In the genomic region with DNA sequence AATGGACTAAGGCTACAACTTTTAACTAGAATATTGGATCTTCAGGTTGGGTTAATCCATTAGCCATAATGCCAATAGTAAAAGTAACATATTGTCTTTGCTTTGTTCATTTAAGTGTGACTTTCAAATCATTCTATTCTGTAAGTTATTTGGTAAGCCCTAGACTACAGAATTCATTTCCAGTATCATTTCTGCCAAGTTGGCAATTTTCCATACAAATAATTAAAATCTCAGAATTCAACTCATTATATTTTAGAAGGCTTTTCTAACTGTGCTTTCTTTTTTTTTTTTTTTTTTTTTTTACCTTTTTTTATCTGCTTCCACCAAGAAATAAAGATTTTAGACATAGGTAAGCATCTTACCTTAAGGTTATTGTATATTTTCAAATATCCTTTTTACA, we compare ENCODE assay signal across 20 cellular contexts.
DNase-seq lines count a peak whose midpoint lies in the region; ATAC-seq, FAIRE-seq and TF ChIP-seq lines count a peak whose summit lies in the region.
"Had no signal": no experiment of that assay in that cellular context is flagged by ENCODE, and none has a peak within 500 bp of the region (broad histone marks: within the 10 kb centered on the region; RNA-seq: fewer than 3 reads in every experiment).

No MANE protein-coding gene starts in this region.

- H3K27ac Mint-ChIP-seq in natural killer cell (no peak overlapping the region), immature natural killer cell (no peak overlapping the region)
- H3K27ac Mint-ChIP-seq: B cell; CD4-positive, CD25-positive, alpha-beta regulatory T cell; CD8-positive, alpha-beta T cell; GM23338; H9 had no signal

- FAIRE-seq in D721Med (lab: Jason Lieb, UNC) (peak; percentile 6), keratinocyte (lab: Jason Lieb, UNC) (peak; percentile 29)
- FAIRE-seq: GM12878 had no signal

- H3K9me3 ChIP-seq in keratinocyte (ENCODE audit: control insufficient read depth, low read depth, low read length), result peaks cover 6% of the 10 kb centered on the region
- H3K9me3 ChIP-seq: Caco-2 had no signal

- intact Hi-C loops in natural killer cell (cut with micrococcal nuclease), result no loop called here

- ATAC-seq in natural killer cell, result no peak
- ATAC-seq: CD8-positive, alpha-beta T cell; GM12878; GM23338; HCT116 had no signal

- DNase-seq in D721Med (ENCODE audit: insufficient read length, low spot score) (no peak), keratinocyte (ENCODE audit: low read depth, low spot score) (no peak), natural killer cell (no peak), immature natural killer cell (no peak)
- no peak for DNase-seq in effector CD4-positive, alpha-beta T cell
- DNase-seq: Caco-2; CD4-positive, CD25-positive, alpha-beta regulatory T cell; CD8-positive, alpha-beta T cell; DMS 273 treated with DMSO at 0.1 percent for 48 hours; DMS79; EL; GDM1; H9 had no signal

- H4K20me1 ChIP-seq in keratinocyte (ENCODE audit: control insufficient read depth, extremely low read depth, insufficient read depth, low read length), result no peaks in the 10 kb centered on the region
- H4K20me1 ChIP-seq: BLaER1 had no signal

- no peak overlapping the region for H2AFZ ChIP-seq in keratinocyte (ENCODE audit: control insufficient read depth, low read length)
- H2AFZ ChIP-seq: GM23338 had no signal

- no peaks in the 10 kb centered on the region for H3K36me3 ChIP-seq in keratinocyte (ENCODE audit: control insufficient read depth in 2 of 2, extremely low read depth in 1 of 2, insufficient read depth in 2 of 2, low read length in 2 of 2)
- H3K36me3 ChIP-seq: BLaER1 had no signal

- H3K27ac ChIP-seq in VCaP (peak overlapping the region; percentile 82), keratinocyte (ENCODE audit: control insufficient read depth, insufficient read depth, low read length) (no peak overlapping the region)
- H3K27ac ChIP-seq: BLaER1, C4-2B had no signal

- H3K9ac ChIP-seq in keratinocyte (ENCODE audit: control insufficient read depth, extremely low read depth, insufficient read depth, low read length), result no peak overlapping the region
- H3K9ac ChIP-seq: BLaER1 had no signal

- H3K27me3 ChIP-seq in keratinocyte (ENCODE audit: control insufficient read depth, extremely low read depth, insufficient read depth, low read length), result no peaks in the 10 kb centered on the region
- H3K27me3 ChIP-seq: BLaER1 had no signal

- no peak overlapping the region for H3K4me3 ChIP-seq in keratinocyte (ENCODE audit: control insufficient read depth in 2 of 3, extremely low read depth in 1 of 3, insufficient read depth in 2 of 3, low read depth in 1 of 3, low read length in 3 of 3)
- H3K4me3 ChIP-seq: BLaER1, GM12878, GM23338 had no signal

- H3K9me1 ChIP-seq in keratinocyte (ENCODE audit: control insufficient read depth, extremely low read depth, insufficient read depth, low read length), result no peaks in the 10 kb centered on the region

- no peaks in the 10 kb centered on the region for H3K4me1 Mint-ChIP-seq in natural killer cell
- H3K4me1 Mint-ChIP-seq in immature natural killer cell, result no peaks in the 10 kb centered on the region
- H3K4me1 Mint-ChIP-seq: B cell; CD4-positive, CD25-positive, alpha-beta regulatory T cell had no signal

- H3K27me3 Mint-ChIP-seq in natural killer cell (ENCODE audit: low read depth in 2 of 2) (peaks cover 0 to 5% of the 10 kb centered on the region in 2 donors), immature natural killer cell (ENCODE audit: low read depth in 3 of 3) (peaks cover 0 to 2% (median 0%) of the 10 kb centered on the region in 3 donors)
- H3K27me3 Mint-ChIP-seq: B cell; CD4-positive, CD25-positive, alpha-beta regulatory T cell had no signal

- TF ChIP-seq CTCF in D721Med (IDR thresholded peaks at IDR 0.05; ENCODE audit: insufficient read depth, missing control alignments) (no peak), VCaP (conservative IDR thresholded peaks at IDR 0.05) (no peak), keratinocyte (optimal IDR thresholded peaks at IDR 0.05 in 1 of 3, IDR thresholded peaks at IDR 0.05 in 1 of 3, conservative IDR thresholded peaks at IDR 0.05 in 1 of 3; ENCODE audit: extremely low read depth in 1 of 3, insufficient read depth in 2 of 3, low read length in 3 of 3) (no peak), natural killer cell (IDR thresholded peaks at IDR 0.05) (no peak)

- H3K4me3 Mint-ChIP-seq in natural killer cell (no peak overlapping the region), immature natural killer cell (no peak overlapping the region)
- H3K4me3 Mint-ChIP-seq: B cell; CD4-positive, CD25-positive, alpha-beta regulatory T cell; CD8-positive, alpha-beta T cell; GM23338; H9 had no signal

- dilution Hi-C loops in keratinocyte (cut with MboI; ENCODE audit: extremely low pct_ligation_motif_present, low sequenced_read_pairs), result no loop called here

- no peaks in the 10 kb centered on the region for H3K36me3 Mint-ChIP-seq in natural killer cell
- no peaks in the 10 kb centered on the region for H3K36me3 Mint-ChIP-seq in immature natural killer cell
- H3K36me3 Mint-ChIP-seq: CD4-positive, CD25-positive, alpha-beta regulatory T cell; CD8-positive, alpha-beta T cell had no signal

- H3K4me1 ChIP-seq in keratinocyte (ENCODE audit: control insufficient read depth, extremely low read depth, insufficient read depth, low read length), result peaks cover 18% of the 10 kb centered on the region
- H3K4me1 ChIP-seq: BLaER1, Caco-2 had no signal

- H3K9me3 Mint-ChIP-seq in natural killer cell, result peaks cover 0 to 2% of the 10 kb centered on the region in 2 donors
- no peaks in the 10 kb centered on the region for H3K9me3 Mint-ChIP-seq in immature natural killer cell
- H3K9me3 Mint-ChIP-seq: CD8-positive, alpha-beta T cell; GM23338; H9 had no signal

- no peak overlapping the region for H3K4me2 ChIP-seq in keratinocyte (ENCODE audit: control insufficient read depth, extremely low read depth, insufficient read depth, low read depth, low read length)
- H3K4me2 ChIP-seq: BLaER1, GM23338 had no signal

- H3K79me2 ChIP-seq in keratinocyte (ENCODE audit: control insufficient read depth, insufficient read depth, low read length), result no peaks in the 10 kb centered on the region
